In genomic region chr4:155796031-155796430, GRCh38 we compare ENCODE assay signal across 8 cellular contexts. TPM values are rescaled to one million over a fixed set of nuclear protein-coding genes. Genes with fewer than 3 reads are reported as not detected.
DNase-seq lines count a peak whose midpoint lies in the region; ATAC-seq and TF ChIP-seq lines count a peak whose summit lies in the region.

No MANE protein-coding gene starts in this region.

- H3K79me1 ChIP-seq in mesendoderm (ENCODE audit: low read length): no peaks in the 10 kb centered on the region

- H3K4me1 ChIP-seq in cardiac muscle cell (ENCODE audit: low read depth) (no peaks in the 10 kb centered on the region), heart left ventricle (no peaks in the 10 kb centered on the region), mesendoderm (ENCODE audit: control insufficient read depth, low read depth, low read length) (no peaks in the 10 kb centered on the region), left lung (no peaks in the 10 kb centered on the region)

- H3K27ac ChIP-seq in cardiac muscle cell (no peak overlapping the region), heart left ventricle (no peak overlapping the region), mesendoderm (ENCODE audit: low read depth, low read length) (no peak overlapping the region), left lung (no peak overlapping the region)

- no peak overlapping the region for H3K18ac ChIP-seq in mesendoderm (ENCODE audit: low read length)

- H3K4ac ChIP-seq in mesendoderm (ENCODE audit: low read depth, low read length): no peak overlapping the region

- no peak for TF ChIP-seq POLR2A in heart left ventricle (IDR thresholded peaks at IDR 0.05)

- intact Hi-C loops in heart left ventricle (cut with DNase I): no loop called here
- intact Hi-C loops in left lung (cut with DNase I): loop anchor here in 1 of 2 donors (10.0 kb wide), 1 partner anchor 351 kb away; no protein-coding TSS in a partner anchor

- DNase-seq in cardiac muscle cell (ENCODE audit: low read depth in 1 of 2, low spot score in 1 of 2) (peak in 1 of 2 donors; percentile 44), heart left ventricle (no peak), mesendoderm (peak; percentile 65), GM10248 (ENCODE audit: extremely low spot score) (no peak), NCI-H1436 (lab: John Stamatoyannopoulos, UW) (no peak), left lung (no peak)

- no peak overlapping the region for H3K56ac ChIP-seq in mesendoderm (ENCODE audit: low read length)

- no peaks in the 10 kb centered on the region for H3K79me2 ChIP-seq in mesendoderm (ENCODE audit: control insufficient read depth, insufficient read depth, low read length)

- no peak overlapping the region for H3K4me3 ChIP-seq in cardiac muscle cell
- no peak overlapping the region for H3K4me3 ChIP-seq in heart left ventricle
- H3K4me3 ChIP-seq in mesendoderm (ENCODE audit: low read length): no peak overlapping the region
- no peak overlapping the region for H3K4me3 ChIP-seq in left lung

- 65 to 70% (median 66%) methylated on average over 3 of the region's 3 CpGs for WGBS in heart left ventricle, 4 donors
- no CpG with 5 or more reads among the region's 3 CpGs for WGBS in mesendoderm (ENCODE audit: extremely low coverage, insufficient coverage, low lambda C conversion rate)

- POLR2A ChIA-PET in GM10248 (lab: Yijun Ruan, JAX): no interaction called here

- H4K8ac ChIP-seq in mesendoderm (ENCODE audit: low read depth, low read length): no peak overlapping the region

- H3K9me3 ChIP-seq in cardiac muscle cell (ENCODE audit: low read depth) (no peaks in the 10 kb centered on the region), heart left ventricle (no peaks in the 10 kb centered on the region), left lung (no peaks in the 10 kb centered on the region)

- no peak overlapping the region for H4K5ac ChIP-seq in mesendoderm (ENCODE audit: low read length)

- no peak overlapping the region for H3K4me2 ChIP-seq in mesendoderm (ENCODE audit: low read length)

- H2BK120ac ChIP-seq in mesendoderm (ENCODE audit: low read depth, low read length): no peak overlapping the region

- TF ChIP-seq CTCF in cardiac muscle cell (IDR thresholded peaks at IDR 0.05; ENCODE audit: low read depth, low read length) (peak; percentile 52), heart left ventricle (IDR thresholded peaks at IDR 0.05) (peak in 6 of 12 donors; percentile 9 to 34 (median 20)), GM10248 (IDR thresholded peaks at IDR 0.05; ENCODE audit: control extremely low read depth, extremely low read depth, low read depth, missing control alignments) (no peak), left lung (IDR thresholded peaks at IDR 0.05) (no peak)

- peaks cover 45% of the 10 kb centered on the region for H3K36me3 ChIP-seq in cardiac muscle cell
- peaks cover 0 to 95% (median 7%) of the 10 kb centered on the region in 9 donors for H3K36me3 ChIP-seq in heart left ventricle
- H3K36me3 ChIP-seq in mesendoderm (ENCODE audit: control insufficient read depth, insufficient read depth, low read length): no peaks in the 10 kb centered on the region
- no peaks in the 10 kb centered on the region for H3K36me3 ChIP-seq in left lung

- H3K27me3 ChIP-seq in cardiac muscle cell: no peaks in the 10 kb centered on the region
- no peaks in the 10 kb centered on the region for H3K27me3 ChIP-seq in heart left ventricle
- no peaks in the 10 kb centered on the region for H3K27me3 ChIP-seq in mesendoderm (ENCODE audit: insufficient read depth, low read length, poor library complexity)
- H3K27me3 ChIP-seq in left lung: no peaks in the 10 kb centered on the region

- ATAC-seq in heart left ventricle (no peak), HG02938 (IDR thresholded peaks at IDR 0.05; ENCODE audit: unreplicated experiment) (peak; percentile 96), SK-N-SH treated with all-trans-retinoic acid at 6 μM for 48 hours (peak; percentile 92), left lung (no peak)

- no peak overlapping the region for H2BK5ac ChIP-seq in mesendoderm (ENCODE audit: low read length)

- CTCF ChIA-PET in GM10248 (lab: Yijun Ruan, JAX): interaction anchor here (1.0 to 1.7 kb wide), 5 partner anchors 9 to 667 kb away, joined by 3 to 5 read pairs (median 3); no protein-coding TSS in a partner anchor

- H3K23ac ChIP-seq in mesendoderm (ENCODE audit: low read length): no peak overlapping the region

- no peak overlapping the region for H2BK15ac ChIP-seq in mesendoderm (replicated peaks; ENCODE audit: low read depth)

- H3K9ac ChIP-seq in mesendoderm (ENCODE audit: low read length): no peak overlapping the region

- no peak overlapping the region for H2AK5ac ChIP-seq in mesendoderm (ENCODE audit: low read length)

TF ChIP-seq in SK-N-SH treated with all-trans-retinoic acid at 6 μM for 48 hours, 23 proteins besides CTCF, POLR2A, EP300 and RAD21:
- TF ChIP-seq ESRRG (CRISPR knock-in tag; IDR thresholded peaks at IDR 0.05): no peak
- no peak for TF ChIP-seq TOX (CRISPR knock-in tag; IDR thresholded peaks at IDR 0.05; ENCODE audit: borderline replicate concordance)
- TF ChIP-seq TSHZ2 (CRISPR knock-in tag; IDR thresholded peaks at IDR 0.05): no peak
- no peak for TF ChIP-seq SNAI2 (CRISPR knock-in tag; IDR thresholded peaks at IDR 0.05)
- no peak for TF ChIP-seq ZNF565 (CRISPR knock-in tag; conservative IDR thresholded peaks at IDR 0.05; ENCODE audit: low read depth)

RNA-seq across cellular contexts. Expression of gene GUCY1B1, which starts 37.2 kb away (rescaled TPM):
- total RNA-seq in cardiac muscle cell (26.6 TPM in 2 replicates), heart left ventricle (10 to 100 TPM; 14.6 to 30.7 (median 18.7) TPM), left lung (10 to 100 TPM; 20.8 to 23.2 TPM)
- polyA plus RNA-seq in cardiac muscle cell (19.1 and 34.6 TPM in 2 replicates), heart left ventricle (10 to 100 TPM; 12.5 to 15.1 TPM)
- polyA plus RNA-seq in mesendoderm (2013, experiment 1 of 2): 0.62 TPM
- 0.73 TPM for polyA plus RNA-seq in mesendoderm (2013, experiment 2 of 2)

Comparison
In these comparisons a context has a peak if more than half of its experiments do, and no peak if none do; other contexts are left out.
1. ATAC-seq: peak in HG02938 (single experiment) and SK-N-SH treated with all-trans-retinoic acid at 6 μM for 48 hours (single experiment); none in heart left ventricle (0 of 4) and left lung (single experiment).